ENCODE assay signal across 27 cellular contexts in genomic region chr5:9789818-9790217, GRCh38.
"Had no signal": no experiment of that assay in that cellular context is flagged by ENCODE, and none has a peak within 500 bp of the region (broad histone marks: within the 10 kb centered on the region; RNA-seq: fewer than 3 reads in every experiment).

No MANE protein-coding gene starts in this region.

- H3K27ac ChIP-seq: adrenal gland, ascending aorta, cardiac muscle cell, coronary artery, foreskin keratinocyte, neural progenitor cell, right lobe of liver, stomach, thyroid gland, upper lobe of right lung had no signal

- H2AFZ ChIP-seq: neural progenitor cell had no signal

- H3K9me3 ChIP-seq: adrenal gland, ascending aorta, right lobe of liver, stomach, thyroid gland, upper lobe of right lung had no signal

- H3K4me1 ChIP-seq: adrenal gland, ascending aorta, foreskin keratinocyte, neural progenitor cell, right lobe of liver, stomach, upper lobe of right lung had no signal

- H3K27me3 ChIP-seq: adrenal gland, ascending aorta, cardiac muscle cell, neural progenitor cell, right lobe of liver, stomach, thyroid gland, upper lobe of right lung had no signal

- H3K36me3 ChIP-seq: adrenal gland, ascending aorta, cardiac muscle cell, neural progenitor cell, right lobe of liver, stomach, thyroid gland, upper lobe of right lung had no signal

- H3K4me2 ChIP-seq: neural progenitor cell had no signal

- H3K9ac ChIP-seq: neural progenitor cell had no signal

- ATAC-seq: effector memory CD8-positive, alpha-beta T cell; foreskin keratinocyte; natural killer cell; right lobe of liver; stimulated activated naive B cell treated with anti-CD40 and anti-IgM and Interleukin-4, amounts not matched to agents 10 μg/mL and 1 μg/mL and 100 μg/mL, for 72 hours; T-helper 17 cell; upper lobe of right lung had no signal

- H3K4me3 ChIP-seq: adrenal gland, ascending aorta, cardiac muscle cell, coronary artery, neural progenitor cell, right lobe of liver, stomach, thyroid gland, upper lobe of right lung had no signal

- DNase-seq: activated CD4-positive, alpha-beta memory T cell treated with anti-CD3 and anti-CD28 coated beads for 36 hours; activated CD4-positive, alpha-beta T cell treated with anti-CD3 and anti-CD28 coated beads, Interleukin-2, amount 10 ng/mL, durations not matched to agents 24 days and 14 days; activated CD4-positive, CD25-positive, alpha-beta regulatory T cell treated with anti-CD3 and anti-CD28 coated beads, Interleukin-2, amount 50 U/mL, for 72 hours; activated CD8-positive, alpha-beta memory T cell treated with anti-CD3 and anti-CD28 coated beads, Interleukin-2, amount 50 U/mL, for 4 hours; activated effector memory CD4-positive, alpha-beta T cell treated with anti-CD3 and anti-CD28 coated beads, Interleukin-2, amount 50 U/mL, for 16 hours; activated naive CD4-positive, alpha-beta T cell treated with anti-CD3 and anti-CD28 coated beads for 36 hours; activated naive CD8-positive, alpha-beta T cell treated with anti-CD3 and anti-CD28 coated beads for 36 hours; activated T-cell treated with anti-CD3 and anti-CD28 coated beads, Interleukin-2, amount 50 U/mL, for 1 hour; adrenal gland; effector memory CD8-positive, alpha-beta T cell; erythroblast; foreskin keratinocyte; midbrain; natural killer cell; occipital lobe; right lobe of liver; stimulated activated CD4-positive, alpha-beta T cell treated with anti-CD3 and anti-CD28 coated beads, Interleukin-12 subunit alpha, Interleukin-12 subunit beta, amount 100 ng/mL, for 4 hours; stimulated activated naive B cell treated with anti-CD40 and anti-IgM and Interleukin-4, amounts not matched to agents 10 μg/mL and 1 μg/mL and 100 μg/mL, for 72 hours; stomach; T-helper 17 cell; T1000; thyroid gland; upper lobe of right lung had no signal
